Comparison of ENCODE assay signal across 10 cellular contexts in the genomic region with DNA sequence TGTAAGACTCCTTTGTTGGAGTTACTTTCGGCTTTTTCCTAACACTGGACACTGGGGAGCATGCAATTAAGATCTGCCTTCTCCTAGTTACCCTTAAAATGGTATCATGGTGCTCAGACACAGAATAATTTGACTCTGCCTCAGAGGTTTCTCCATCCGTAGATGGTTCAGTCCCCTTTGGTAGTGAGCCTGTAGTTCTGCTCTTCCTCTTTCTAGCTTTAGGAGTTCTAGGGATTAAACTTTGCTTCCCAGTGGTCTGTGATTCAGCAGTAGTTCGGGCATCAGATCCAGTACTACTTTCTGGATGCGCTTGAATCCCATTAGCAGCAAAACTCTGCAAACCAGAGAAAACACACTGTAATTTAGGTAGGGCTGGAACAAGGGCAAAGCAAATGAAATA. TPM values are rescaled to one million over a fixed set of nuclear protein-coding genes. Genes with fewer than 3 reads are reported as not detected.
DNase-seq lines count a peak whose midpoint lies in the region; ATAC-seq, FAIRE-seq and TF ChIP-seq lines count a peak whose summit lies in the region.
"Had no signal": no experiment of that assay in that cellular context is flagged by ENCODE, and none has a peak within 500 bp of the region (broad histone marks: within the 10 kb centered on the region; RNA-seq: fewer than 3 reads in every experiment).

No MANE protein-coding gene starts in this region.

- H3K9me3 ChIP-seq in SK-N-MC (ENCODE audit: low read depth, low read length): no peaks in the 10 kb centered on the region
- no peaks in the 10 kb centered on the region for H3K9me3 ChIP-seq in esophagus squamous epithelium
- no peaks in the 10 kb centered on the region for H3K9me3 ChIP-seq in skeletal muscle satellite cell (replicated peaks; ENCODE audit: low read length)

- peak overlapping the region; percentile 45 for H3K27ac Mint-ChIP-seq in activated CD4-positive, alpha-beta T cell treated with anti-CD3 and anti-CD28 coated beads, Interleukin-2, amount 10 ng/mL, durations not matched to agents 24 days and 14 days

- H3K4me1 ChIP-seq in esophagus squamous epithelium (peaks cover 9 to 40% (median 25%) of the 10 kb centered on the region in 3 donors), skeletal muscle satellite cell (ENCODE audit: control insufficient read depth, insufficient read depth, low read length) (peaks cover 20% of the 10 kb centered on the region)

- DNase-seq in activated CD4-positive, alpha-beta T cell treated with anti-CD3 and anti-CD28 coated beads, Interleukin-2, amount 10 ng/mL, durations not matched to agents 24 days and 14 days: no peak
- DNase-seq in activated CD4-positive, alpha-beta T cell treated with anti-CD3 and anti-CD28 coated beads, Interleukin-2, amount 50 U/mL, for 4 hours: no peak
- DNase-seq in SK-N-MC (ENCODE audit: low read depth, low spot score) (no peak), esophagus squamous epithelium (lab: John Stamatoyannopoulos, UW) (no peak), frontal cortex (ENCODE audit: low spot score in 2 of 2) (no peak), NOMO-1 (lab: John Stamatoyannopoulos, UW; ENCODE audit: unreplicated experiment in 2 of 2) (no peak)
- DNase-seq: ACHN, OCI-M1 had no signal

- intact Hi-C loops in activated CD4-positive, alpha-beta T cell treated with anti-CD3 and anti-CD28 coated beads, Interleukin-2, amount 10 ng/mL, durations not matched to agents 24 days and 14 days (cut with micrococcal nuclease): loop anchor here (10.0 kb wide), 2 partner anchors 533 to 693 kb away; a partner anchor contains a TSS
- intact Hi-C loops in esophagus squamous epithelium (cut with DNase I): no loop called here

- no peaks in the 10 kb centered on the region for H3K27me3 Mint-ChIP-seq in activated CD4-positive, alpha-beta T cell treated with anti-CD3 and anti-CD28 coated beads, Interleukin-2, amount 10 ng/mL, durations not matched to agents 24 days and 14 days

- H3K36me3 ChIP-seq in SK-N-MC (ENCODE audit: insufficient read depth, low read length) (peaks cover 52% of the 10 kb centered on the region), esophagus squamous epithelium (peaks cover 0 to 52% (median 18%) of the 10 kb centered on the region in 3 donors), skeletal muscle satellite cell (ENCODE audit: insufficient read depth, low read length) (peaks cover 37% of the 10 kb centered on the region)

- peaks cover 33% of the 10 kb centered on the region for H3K4me1 Mint-ChIP-seq in activated CD4-positive, alpha-beta T cell treated with anti-CD3 and anti-CD28 coated beads, Interleukin-2, amount 10 ng/mL, durations not matched to agents 24 days and 14 days

- H3K27me3 ChIP-seq in esophagus squamous epithelium (no peaks in the 10 kb centered on the region), skeletal muscle satellite cell (ENCODE audit: control insufficient read depth, insufficient read depth, low read length) (no peaks in the 10 kb centered on the region)

- H3K9me3 Mint-ChIP-seq in activated CD4-positive, alpha-beta T cell treated with anti-CD3 and anti-CD28 coated beads, Interleukin-2, amount 10 ng/mL, durations not matched to agents 24 days and 14 days: no peaks in the 10 kb centered on the region

- H3K4me3 ChIP-seq in SK-N-MC (peak overlapping the region; percentile 94), esophagus squamous epithelium (peak overlapping the region in 1 of 4 donors; percentile 66), skeletal muscle satellite cell (ENCODE audit: low read length) (no peak overlapping the region)

- no peak for TF ChIP-seq POLR2A in esophagus squamous epithelium (IDR thresholded peaks at IDR 0.05)

- H3K27ac ChIP-seq in SK-N-MC (no peak overlapping the region), esophagus squamous epithelium (peak overlapping the region in 3 of 4 donors; percentile 90 to 92 (median 91))

- TF ChIP-seq CTCF in esophagus squamous epithelium (IDR thresholded peaks at IDR 0.05): no peak

- H3K4me3 Mint-ChIP-seq in activated CD4-positive, alpha-beta T cell treated with anti-CD3 and anti-CD28 coated beads, Interleukin-2, amount 10 ng/mL, durations not matched to agents 24 days and 14 days: peak overlapping the region; percentile 93

- WGBS in esophagus squamous epithelium, 2 donors: 86 to 88% methylated on average over 3 to 4 of the region's 4 CpGs

- peaks cover 43% of the 10 kb centered on the region for H3K36me3 Mint-ChIP-seq in activated CD4-positive, alpha-beta T cell treated with anti-CD3 and anti-CD28 coated beads, Interleukin-2, amount 10 ng/mL, durations not matched to agents 24 days and 14 days (ENCODE audit: low read depth)

- ATAC-seq in HG02610 (IDR thresholded peaks at IDR 0.05; ENCODE audit: unreplicated experiment): no peak

- no peak for FAIRE-seq in frontal cortex (lab: Jason Lieb, UNC)

- peak overlapping the region; percentile 89 for H3K4me2 ChIP-seq in skeletal muscle satellite cell (ENCODE audit: low read length)

- H3K9ac ChIP-seq in SK-N-MC (ENCODE audit: insufficient read length) (peak overlapping the region; percentile 96), skeletal muscle satellite cell (ENCODE audit: low read depth, low read length) (peak overlapping the region; percentile 96)

RNA-seq across cellular contexts. Expression of a gene that starts 1.5 kb away (rescaled TPM):
- 85.4 and 89.9 TPM in 2 replicates for total RNA-seq in activated CD4-positive, alpha-beta T cell treated with anti-CD3 and anti-CD28 coated beads, Interleukin-2, amount 10 ng/mL, durations not matched to agents 24 days and 14 days
- total RNA-seq in esophagus squamous epithelium (10 to 100 TPM; 20.8 to 42.2 (median 35.7) TPM), frontal cortex (20.8 TPM)
- 27.5 and 33.0 TPM in 2 replicates for total RNA-seq in skeletal muscle satellite cell (2012; rRNA removed)

RNA-seq across cellular contexts. Expression of a gene that starts 31.7 kb away (rescaled TPM):
- total RNA-seq in activated CD4-positive, alpha-beta T cell treated with anti-CD3 and anti-CD28 coated beads, Interleukin-2, amount 10 ng/mL, durations not matched to agents 24 days and 14 days: 20.9 and 22.4 TPM in 2 replicates
- total RNA-seq in esophagus squamous epithelium (10 to 100 TPM in 3 of 4 donors, 1 to 10 TPM in 1; 9.3 to 27.0 (median 20.5) TPM), frontal cortex (9.0 TPM)
- 20.0 and 20.3 TPM in 2 replicates for total RNA-seq in skeletal muscle satellite cell (2012; rRNA removed)
